14 cellular contexts compared by ENCODE assay signal in the genomic region with DNA sequence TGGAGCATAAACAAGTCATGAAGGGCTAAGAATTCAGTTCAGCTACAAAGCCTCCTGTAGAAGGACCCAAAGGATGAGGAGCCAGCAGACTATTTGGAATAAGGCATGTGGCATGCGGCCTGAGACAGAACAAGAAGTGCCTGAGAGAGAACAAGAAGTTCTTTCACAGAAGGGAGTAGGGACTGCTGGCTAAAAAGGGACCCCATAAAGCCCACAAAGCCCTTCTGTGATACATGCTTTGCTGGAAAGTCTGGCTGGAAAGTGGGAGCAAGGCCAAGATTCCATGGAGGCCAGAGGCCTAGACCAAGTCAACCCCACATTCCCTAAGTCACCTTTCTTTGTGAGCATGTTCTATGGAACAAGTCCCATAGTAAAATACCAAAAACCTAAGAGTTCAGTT. TPM values are rescaled to one million over a fixed set of nuclear protein-coding genes. Genes with fewer than 3 reads are reported as not detected.
DNase-seq lines count a peak whose midpoint lies in the region; ATAC-seq, FAIRE-seq and TF ChIP-seq lines count a peak whose summit lies in the region.
"Had no signal": no experiment of that assay in that cellular context is flagged by ENCODE, and none has a peak within 500 bp of the region (broad histone marks: within the 10 kb centered on the region; RNA-seq: fewer than 3 reads in every experiment).

No MANE protein-coding gene starts in this region.

- TF ChIP-seq EP300 in upper lobe of left lung (IDR thresholded peaks at IDR 0.05), result peak in 2 of 4 donors; percentile 63 to 73

- POLR2A ChIA-PET in activated CD4-positive, alpha-beta T cell treated with anti-CD3 and anti-CD28 coated beads, Interleukin-2, amount 10 ng/mL, durations not matched to agents 7 days and 5 days (lab: Charles Lee), result no interaction called here

- H3K27me3 ChIP-seq in upper lobe of left lung, result no peaks in the 10 kb centered on the region

- H3K4me1 ChIP-seq in upper lobe of left lung, result no peaks in the 10 kb centered on the region

- TF ChIP-seq CTCF in upper lobe of left lung (IDR thresholded peaks at IDR 0.05), result no peak

- H3K4me1 Mint-ChIP-seq in activated CD4-positive, alpha-beta T cell treated with anti-CD3 and anti-CD28 coated beads, Interleukin-2, amount 10 ng/mL, durations not matched to agents 7 days and 5 days, result peaks cover 4% of the 10 kb centered on the region
- no peaks in the 10 kb centered on the region for H3K4me1 Mint-ChIP-seq in stimulated activated memory B cell treated with anti-CD40 and anti-IgM and Interleukin-4, amounts not matched to agents 10 μg/mL and 1 μg/mL and 100 μg/mL, for 72 hours

- ATAC-seq in upper lobe of left lung (ENCODE audit: low FRiP score in 2 of 2) (no peak), GM21737 (IDR thresholded peaks at IDR 0.05; ENCODE audit: unreplicated experiment) (no peak)
- ATAC-seq in stimulated activated memory B cell treated with anti-CD40 and anti-IgM and Interleukin-4, amounts not matched to agents 10 μg/mL and 1 μg/mL and 100 μg/mL, for 72 hours, result no peak
- ATAC-seq: activated CD4-positive, CD25-positive, alpha-beta regulatory T cell treated with anti-CD3 and anti-CD28 coated beads, Interleukin-2, amount 50 U/mL, for 24 hours had no signal

- peak overlapping the region; percentile 6 for H3K27ac Mint-ChIP-seq in activated CD4-positive, alpha-beta T cell treated with anti-CD3 and anti-CD28 coated beads, Interleukin-2, amount 10 ng/mL, durations not matched to agents 7 days and 5 days
- no peak overlapping the region for H3K27ac Mint-ChIP-seq in stimulated activated memory B cell treated with anti-CD40 and anti-IgM and Interleukin-4, amounts not matched to agents 10 μg/mL and 1 μg/mL and 100 μg/mL, for 72 hours

- no peaks in the 10 kb centered on the region for H3K27me3 Mint-ChIP-seq in activated CD4-positive, alpha-beta T cell treated with anti-CD3 and anti-CD28 coated beads, Interleukin-2, amount 10 ng/mL, durations not matched to agents 7 days and 5 days
- H3K27me3 Mint-ChIP-seq in stimulated activated memory B cell treated with anti-CD40 and anti-IgM and Interleukin-4, amounts not matched to agents 10 μg/mL and 1 μg/mL and 100 μg/mL, for 72 hours, result peaks cover 3% of the 10 kb centered on the region
- H3K27me3 Mint-ChIP-seq: activated naive CD4-positive, alpha-beta T cell treated with anti-CD3 and anti-CD28 coated beads, Interleukin-2, amount 50 U/mL, for 24 hours had no signal

- 36 to 83% methylated on average over 1 of the region's 1 CpG for WGBS in upper lobe of left lung, 2 donors

- no peak for FAIRE-seq in frontal cortex (lab: Jason Lieb, UNC)
- FAIRE-seq: A204.1 had no signal

- no peak overlapping the region for H3K4me3 Mint-ChIP-seq in activated CD4-positive, alpha-beta T cell treated with anti-CD3 and anti-CD28 coated beads, Interleukin-2, amount 10 ng/mL, durations not matched to agents 7 days and 5 days
- H3K4me3 Mint-ChIP-seq in stimulated activated memory B cell treated with anti-CD40 and anti-IgM and Interleukin-4, amounts not matched to agents 10 μg/mL and 1 μg/mL and 100 μg/mL, for 72 hours, result no peak overlapping the region
- H3K4me3 Mint-ChIP-seq: activated naive CD4-positive, alpha-beta T cell treated with anti-CD3 and anti-CD28 coated beads, Interleukin-2, amount 50 U/mL, for 24 hours had no signal

- peaks cover 24% of the 10 kb centered on the region for H3K36me3 Mint-ChIP-seq in activated CD4-positive, alpha-beta T cell treated with anti-CD3 and anti-CD28 coated beads, Interleukin-2, amount 10 ng/mL, durations not matched to agents 7 days and 5 days (ENCODE audit: low read depth)
- no peaks in the 10 kb centered on the region for H3K36me3 Mint-ChIP-seq in stimulated activated memory B cell treated with anti-CD40 and anti-IgM and Interleukin-4, amounts not matched to agents 10 μg/mL and 1 μg/mL and 100 μg/mL, for 72 hours

- CTCF ChIA-PET in activated CD4-positive, alpha-beta T cell treated with anti-CD3 and anti-CD28 coated beads, Interleukin-2, amount 10 ng/mL, durations not matched to agents 7 days and 5 days (lab: Charles Lee), result interaction anchor here (1.1 to 2.4 kb wide), 4 partner anchors 11 to 73 kb away, joined by 3 to 11 read pairs (median 3); no protein-coding TSS in a partner anchor

- no peaks in the 10 kb centered on the region for H3K9me3 ChIP-seq in upper lobe of left lung

- no peak for DNase-seq in activated CD4-positive, alpha-beta T cell treated with anti-CD3 and anti-CD28 coated beads, Interleukin-2, amount 10 ng/mL, durations not matched to agents 7 days and 5 days
- DNase-seq in activated CD4-positive, alpha-beta T cell treated with anti-CD3 and anti-CD28 coated beads for 1 hour, result no peak
- DNase-seq in frontal cortex (ENCODE audit: low spot score in 2 of 2) (peak; percentile 44 to 50), nucleus accumbens (lab: John Stamatoyannopoulos, UW) (peak in 55 of 56 donors; percentile 7 to 87 (median 49)), upper lobe of left lung (no peak), HK-2 (ENCODE audit: unreplicated experiment) (no peak)
- DNase-seq: SHP77; stimulated activated CD8-positive, alpha-beta memory T cell treated with anti-CD3 and anti-CD28 coated beads, Interleukin-4, amount 100 ng/mL, for 48 hours had no signal

- no peak for TF ChIP-seq POLR2A in upper lobe of left lung (IDR thresholded peaks at IDR 0.05)

- H3K9me3 Mint-ChIP-seq in activated CD4-positive, alpha-beta T cell treated with anti-CD3 and anti-CD28 coated beads, Interleukin-2, amount 10 ng/mL, durations not matched to agents 7 days and 5 days, result no peaks in the 10 kb centered on the region
- H3K9me3 Mint-ChIP-seq in stimulated activated memory B cell treated with anti-CD40 and anti-IgM and Interleukin-4, amounts not matched to agents 10 μg/mL and 1 μg/mL and 100 μg/mL, for 72 hours, result no peaks in the 10 kb centered on the region
- H3K9me3 Mint-ChIP-seq: activated naive CD4-positive, alpha-beta T cell treated with anti-CD3 and anti-CD28 coated beads, Interleukin-2, amount 50 U/mL, for 24 hours had no signal

- peak overlapping the region; percentile 42 to 68 (median 54) for H3K27ac ChIP-seq in upper lobe of left lung
- H3K27ac ChIP-seq: epithelial cell of prostate had no signal

- no peak overlapping the region for H3K4me3 ChIP-seq in upper lobe of left lung

- H3K36me3 ChIP-seq in upper lobe of left lung, result peaks cover 24 to 42% (median 35%) of the 10 kb centered on the region in 4 donors

RNA-seq across cellular contexts. Expression of gene UBAP2, which starts 35.9 kb away (rescaled TPM):
- 10 to 100 TPM; 49.8 to 53.6 TPM for total RNA-seq in activated CD4-positive, alpha-beta T cell treated with anti-CD3 and anti-CD28 coated beads, Interleukin-2, amount 10 ng/mL, durations not matched to agents 7 days and 5 days
- total RNA-seq in frontal cortex, result 66.0 TPM
- 10 to 100 TPM; 22.3 to 48.2 (median 35.3) TPM for total RNA-seq in upper lobe of left lung

RNA-seq across cellular contexts. Expression of gene DCAF12, which starts 41.9 kb away (rescaled TPM):
- 10 to 100 TPM; 41.7 to 45.4 TPM for total RNA-seq in activated CD4-positive, alpha-beta T cell treated with anti-CD3 and anti-CD28 coated beads, Interleukin-2, amount 10 ng/mL, durations not matched to agents 7 days and 5 days
- total RNA-seq in frontal cortex (19.2 TPM), upper lobe of left lung (10 to 100 TPM; 17.8 to 41.0 (median 34.0) TPM)

Comparison
In these comparisons a context has a peak if more than half of its experiments do, and no peak if none do; other contexts are left out.
1. DNase-seq: peak in frontal cortex (2 of 2) and nucleus accumbens (55 of 56); none in activated CD4-positive, alpha-beta T cell treated with anti-CD3 and anti-CD28 coated beads, Interleukin-2, amount 10 ng/mL, durations not matched to agents 7 days and 5 days (single experiment), activated CD4-positive, alpha-beta T cell treated with anti-CD3 and anti-CD28 coated beads for 1 hour (single experiment), upper lobe of left lung (0 of 2) and HK-2 (single experiment).